In the genomic region with DNA sequence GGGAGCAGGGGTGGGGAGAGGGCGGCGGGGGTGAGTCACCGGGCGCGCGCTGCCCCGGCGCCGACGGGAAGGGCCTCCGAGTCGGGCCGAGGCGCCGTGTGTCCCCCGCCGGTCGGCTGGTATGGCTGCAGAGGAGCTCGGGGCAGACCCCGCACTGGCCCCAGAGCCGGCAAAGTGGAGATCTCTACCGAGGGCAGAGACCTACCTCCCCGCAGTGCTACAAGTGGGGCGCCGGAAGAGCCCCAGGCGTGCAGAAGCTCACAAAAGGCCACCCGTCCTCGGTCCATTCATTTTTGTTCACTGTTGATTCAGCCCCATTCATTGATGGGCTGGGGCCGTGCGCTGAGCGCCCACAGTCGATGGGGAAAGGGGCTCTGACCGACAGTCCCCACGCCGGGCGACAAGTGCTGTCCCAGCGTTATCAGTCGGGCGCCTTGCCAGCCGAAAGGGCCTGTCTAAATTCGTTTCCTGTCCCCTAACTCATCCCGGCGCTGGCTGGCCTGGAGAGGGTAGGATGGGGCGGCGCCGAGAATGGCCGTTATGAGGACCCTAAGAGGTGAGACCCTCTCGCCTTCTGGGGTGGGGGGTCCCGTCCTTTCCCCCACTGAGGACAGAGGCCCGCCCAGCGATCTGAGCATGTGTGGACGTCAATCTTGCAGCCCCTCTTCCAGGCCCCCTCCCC, we compare ENCODE assay signal across 8 cellular contexts. TPM values are rescaled to one million over a fixed set of nuclear protein-coding genes. Genes with fewer than 3 reads are reported as not detected.
DNase-seq lines count a peak whose midpoint lies in the region; ATAC-seq and TF ChIP-seq lines count a peak whose summit lies in the region.

No MANE protein-coding gene starts in this region.

- peak; percentile 5 for ATAC-seq in GM18502 (IDR thresholded peaks at IDR 0.05; ENCODE audit: poor library complexity, unreplicated experiment)
- ATAC-seq in HG03439 (IDR thresholded peaks at IDR 0.05; ENCODE audit: unreplicated experiment) = peak; percentile 7
- peak in 1 of 2 donors; percentile 4 for ATAC-seq in naive thymus-derived CD8-positive, alpha-beta T cell

- no peak for TF ChIP-seq CTCF in WI38 (IDR thresholded peaks at IDR 0.05; ENCODE audit: low read depth, low read length)
- TF ChIP-seq CTCF in epithelial cell of proximal tubule (conservative IDR thresholded peaks at IDR 0.05; ENCODE audit: low read depth, low read length) = no peak

- peak overlapping the region in 9 of 10 donors; percentile 79 to 94 (median 82) for H3K27ac Mint-ChIP-seq in naive thymus-derived CD8-positive, alpha-beta T cell

- H3K4me3 Mint-ChIP-seq in naive thymus-derived CD8-positive, alpha-beta T cell = peak overlapping the region; percentile 61 to 91 (median 82)

- peaks cover 11 to 22% (median 19%) of the 10 kb centered on the region in 3 donors for H3K36me3 Mint-ChIP-seq in naive thymus-derived CD8-positive, alpha-beta T cell

- no peaks in the 10 kb centered on the region for H3K27me3 Mint-ChIP-seq in naive thymus-derived CD8-positive, alpha-beta T cell

- DNase-seq in epithelial cell of proximal tubule (ENCODE audit: low read depth) (no peak), kidney tubule cell (ENCODE audit: low spot score) (no peak), NCI-H187 (lab: John Stamatoyannopoulos, UW) (no peak), HEK293T (ENCODE audit: extremely low spot score) (no peak)
- peak in 4 of 10 donors; percentile 32 to 46 (median 41) for DNase-seq in naive thymus-derived CD8-positive, alpha-beta T cell

- CTCF ChIA-PET in HEK293T (lab: Yijun Ruan, JAX) = no interaction called here

- peaks cover 24 to 37% (median 30%) of the 10 kb centered on the region in 4 donors for H3K4me1 Mint-ChIP-seq in naive thymus-derived CD8-positive, alpha-beta T cell

- POLR2A ChIA-PET in naive thymus-derived CD8-positive, alpha-beta T cell (lab: Charles Lee) = interaction anchor here (1.3 to 25.2 kb wide), 5 partner anchors 12 to 99 kb away, joined by 3 to 635 read pairs (median 13); a partner anchor contains a TSS
- POLR2A ChIA-PET in HEK293T (lab: Yijun Ruan, JAX) = interaction anchor here (1.0 to 9.2 kb wide), 4 partner anchors 11 to 42 kb away, joined by 3 to 110 read pairs (median 52); a partner anchor contains a TSS

- H3K4me3 ChIP-seq in WI38 (ENCODE audit: low read depth, low read length) (peak overlapping the region; percentile 41), epithelial cell of proximal tubule (ENCODE audit: low read depth, low read length) (peak overlapping the region; percentile 96)

- H3K9me3 Mint-ChIP-seq in naive thymus-derived CD8-positive, alpha-beta T cell = no peaks in the 10 kb centered on the region

TF ChIP-seq in HEK293T, 16 proteins besides CTCF, POLR2A, EP300 and RAD21:
- TF ChIP-seq CTBP1 (IDR thresholded peaks at IDR 0.05; ENCODE audit: borderline replicate concordance) (no peak), ZNF384 (IDR thresholded peaks at IDR 0.05) (no peak), FOXM1 (IDR thresholded peaks at IDR 0.05; ENCODE audit: borderline replicate concordance) (no peak), FOXA1 (IDR thresholded peaks at IDR 0.05) (no peak), ELF4 (IDR thresholded peaks at IDR 0.05) (no peak), ARNT (IDR thresholded peaks at IDR 0.05) (no peak), LEF1 (IDR thresholded peaks at IDR 0.05; ENCODE audit: borderline replicate concordance) (no peak), HDGF (IDR thresholded peaks at IDR 0.05; ENCODE audit: borderline replicate concordance) (no peak), TARDBP (IDR thresholded peaks at IDR 0.05) (no peak), L3MBTL2 (conservative IDR thresholded peaks at IDR 0.05) (no peak), NFRKB (IDR thresholded peaks at IDR 0.05) (no peak), BHLHE40 (IDR thresholded peaks at IDR 0.05; ENCODE audit: borderline replicate concordance) (no peak), SP1 (IDR thresholded peaks at IDR 0.05) (no peak), SUZ12 (IDR thresholded peaks at IDR 0.05) (no peak), FOXK2 (IDR thresholded peaks at IDR 0.05) (no peak)
- TF ChIP-seq, protein P1, sequence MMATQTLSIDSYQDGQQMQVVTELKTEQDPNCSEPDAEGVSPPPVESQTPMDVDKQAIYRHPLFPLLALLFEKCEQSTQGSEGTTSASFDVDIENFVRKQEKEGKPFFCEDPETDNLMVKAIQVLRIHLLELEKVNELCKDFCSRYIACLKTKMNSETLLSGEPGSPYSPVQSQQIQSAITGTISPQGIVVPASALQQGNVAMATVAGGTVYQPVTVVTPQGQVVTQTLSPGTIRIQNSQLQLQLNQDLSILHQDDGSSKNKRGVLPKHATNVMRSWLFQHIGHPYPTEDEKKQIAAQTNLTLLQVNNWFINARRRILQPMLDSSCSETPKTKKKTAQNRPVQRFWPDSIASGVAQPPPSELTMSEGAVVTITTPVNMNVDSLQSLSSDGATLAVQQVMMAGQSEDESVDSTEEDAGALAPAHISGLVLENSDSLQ (IDR thresholded peaks at IDR 0.05) = no peak

RNA-seq across cellular contexts. Expression of a gene that starts 0.7 kb away (rescaled TPM):
- 0.43 and 2.0 TPM in 2 replicates for total RNA-seq in epithelial cell of proximal tubule
- 10 to 100 TPM; 35.2 to 36.7 TPM for total RNA-seq in naive thymus-derived CD8-positive, alpha-beta T cell
- polyA plus RNA-seq in naive thymus-derived CD8-positive, alpha-beta T cell = 1 to 10 TPM; 1.5 to 3.0 (median 1.8) TPM

RNA-seq across cellular contexts. Expression of a gene that starts 1.9 kb away (rescaled TPM):
- 1,802 and 2,074 TPM in 2 replicates for total RNA-seq in epithelial cell of proximal tubule
- total RNA-seq in naive thymus-derived CD8-positive, alpha-beta T cell = 100 to 1,000 TPM; 486 to 497 TPM
- 1,000 to 10,000 TPM; 1,824 to 2,067 (median 1,870) TPM for polyA plus RNA-seq in naive thymus-derived CD8-positive, alpha-beta T cell

RNA-seq across cellular contexts. Expression of a gene that starts 10.1 kb away (rescaled TPM):
- 49.0 and 55.1 TPM in 2 replicates for total RNA-seq in epithelial cell of proximal tubule
- 100 to 1,000 TPM; 143 to 145 TPM for total RNA-seq in naive thymus-derived CD8-positive, alpha-beta T cell
- polyA plus RNA-seq in naive thymus-derived CD8-positive, alpha-beta T cell = 10 to 100 TPM; 30.3 to 50.0 (median 32.2) TPM

RNA-seq across cellular contexts. Expression of a gene that starts 10.4 kb away (rescaled TPM):
- 45.5 and 72.9 TPM in 2 replicates for total RNA-seq in epithelial cell of proximal tubule
- 10 to 100 TPM; 42.5 to 45.0 TPM for total RNA-seq in naive thymus-derived CD8-positive, alpha-beta T cell
- 10 to 100 TPM; 75.3 to 78.6 (median 77.6) TPM for polyA plus RNA-seq in naive thymus-derived CD8-positive, alpha-beta T cell

RNA-seq across cellular contexts. Expression of a gene that starts 17.4 kb away (rescaled TPM):
- total RNA-seq in epithelial cell of proximal tubule = 67.7 and 80.8 TPM in 2 replicates
- total RNA-seq in naive thymus-derived CD8-positive, alpha-beta T cell = 10 to 100 TPM; 50.5 to 52.6 TPM
- polyA plus RNA-seq in naive thymus-derived CD8-positive, alpha-beta T cell = 100 to 1,000 TPM; 122 to 131 (median 129) TPM

Comparison
In these comparisons a context has a peak if more than half of its experiments do, and no peak if none do; other contexts are left out.
1. RNA of a gene that starts 0.7 kb away (total RNA-seq): 35.2 to 36.7 TPM in naive thymus-derived CD8-positive, alpha-beta T cell; 0.43 to 2.0 TPM in epithelial cell of proximal tubule; every median in the first group is over 10 times any median in the second.